ENCODE assay signal across 8 cellular contexts in genomic region chr3:71219744-71220638, GRCh38.
DNase-seq lines count a peak whose midpoint lies in the region; ATAC-seq, FAIRE-seq and TF ChIP-seq lines count a peak whose summit lies in the region.

No MANE protein-coding gene starts in this region.

- H3K9me3 ChIP-seq in lung (ENCODE audit: control insufficient read depth in 2 of 2, insufficient read depth in 1 of 2, low read length in 1 of 2): no peaks in the 10 kb centered on the region

- TF ChIP-seq POLR2A in H54 (IDR thresholded peaks at IDR 0.05; ENCODE audit: low read depth, low read length): no peak

- DNase-seq in lung (ENCODE audit: low spot score) (no peak), NCI-H2029 treated with DMSO at 0.1 percent for 48 hours (lab: John Stamatoyannopoulos, UW) (no peak), HuH-7.5 (ENCODE audit: low spot score) (no peak), H54 (ENCODE audit: insufficient read length, low spot score) (no peak), NOMO-1 (lab: John Stamatoyannopoulos, UW; ENCODE audit: unreplicated experiment in 2 of 2) (no peak)

- TF ChIP-seq CTCF in lung (IDR thresholded peaks at IDR 0.05; ENCODE audit: control extremely low read depth, extremely low read depth): no peak

- ATAC-seq in GM18498 (IDR thresholded peaks at IDR 0.05; ENCODE audit: unreplicated experiment) (peak; percentile 98), GM21526 (IDR thresholded peaks at IDR 0.05; ENCODE audit: low FRiP score, unreplicated experiment) (peak; percentile 83), HG03521 (IDR thresholded peaks at IDR 0.05; ENCODE audit: unreplicated experiment) (peak; percentile 89), lung (ENCODE audit: insufficient read depth, low FRiP score) (peak; percentile 34)

- no peaks in the 10 kb centered on the region for H3K36me3 ChIP-seq in lung (ENCODE audit: control insufficient read depth in 2 of 2, insufficient read depth in 2 of 2, low read length in 2 of 2)

- FAIRE-seq in H54 (lab: Jason Lieb, UNC): no peak

- 88 to 89% methylated on average over 7 of the region's 7 CpGs for WGBS in lung, 2 donors

- no peaks in the 10 kb centered on the region for H3K27me3 ChIP-seq in lung (ENCODE audit: control insufficient read depth, insufficient read depth)

- H3K4me3 ChIP-seq in lung: no peak overlapping the region

- H3K27ac ChIP-seq in lung (ENCODE audit: low read depth in 1 of 2, low read length in 1 of 2): no peak overlapping the region

- peaks cover 2 to 3% of the 10 kb centered on the region in 2 donors for H3K4me1 ChIP-seq in lung (ENCODE audit: control insufficient read depth in 2 of 2, insufficient read depth in 2 of 2, low read length in 2 of 2)

Comparison
In these comparisons a context has a peak if more than half of its experiments do, and no peak if none do; other contexts are left out.
1. ATAC-seq: peak in every context shown above with its lines; median percentile 98 in GM18498; 89 in HG03521; 83 in GM21526; 34 in lung.